In the genomic region with DNA sequence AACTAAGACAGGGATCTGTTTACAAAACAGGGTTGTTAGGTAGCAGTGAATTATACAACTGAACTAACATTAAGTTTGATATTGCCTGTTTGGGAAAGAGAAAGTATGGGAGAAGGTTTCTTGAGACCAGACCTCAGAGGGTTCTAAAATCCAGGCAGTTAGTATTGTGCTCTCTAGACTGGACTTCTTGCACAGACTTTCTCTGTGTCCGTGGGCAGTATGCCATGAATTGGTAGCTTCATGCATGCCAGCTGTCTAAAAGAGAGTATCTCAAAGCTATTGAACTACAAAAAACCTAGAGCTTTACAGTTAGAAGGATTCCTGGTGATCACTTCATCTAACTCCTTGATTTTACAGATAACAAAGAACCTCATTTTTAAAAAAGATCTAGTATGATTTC, we compare ENCODE assay signal across 38 cellular contexts. TPM values are rescaled to one million over a fixed set of nuclear protein-coding genes. Genes with fewer than 3 reads are reported as not detected.
"Had no signal": no experiment of that assay in that cellular context is flagged by ENCODE, and none has a peak within 500 bp of the region (broad histone marks: within the 10 kb centered on the region; RNA-seq: fewer than 3 reads in every experiment).

No MANE protein-coding gene starts in this region.

- H3K36me3 ChIP-seq: adrenal gland, ascending aorta, cardiac muscle cell, gastroesophageal sphincter, heart right ventricle, left lung, neutrophil, suprapubic skin, transverse colon had no signal

- H3K4me3 Mint-ChIP-seq: activated naive CD4-positive, alpha-beta T cell treated with anti-CD3 and anti-CD28 coated beads for 36 hours; activated naive CD8-positive, alpha-beta T cell treated with anti-CD3 and anti-CD28 coated beads for 36 hours; activated T-cell treated with anti-CD3 and anti-CD28 coated beads, Interleukin-2, amount 50 U/mL, for 72 hours; brain; naive B cell; nephron progenitor cell; stimulated activated effector memory CD8-positive, alpha-beta T cell treated with anti-CD3 and anti-CD28 coated beads, Interleukin-12 subunit alpha, Interleukin-12 subunit beta, amount 100 ng/mL, for 72 hours; stimulated activated naive CD8-positive, alpha-beta T cell treated with anti-CD3 and anti-CD28 coated beads, Interleukin-15, amount 100 ng/mL, for 72 hours; T-helper 2 cell treated with Interferon-gamma antibody and Interleukin-4, amounts not matched to agents 5 μg/mL and 100 μg/mL, for 36 hours had no signal

- H3K9me3 ChIP-seq: adrenal gland, ascending aorta, gastroesophageal sphincter, heart right ventricle, left lung, neutrophil, suprapubic skin, transverse colon had no signal

- H3K27me3 ChIP-seq: adrenal gland, ascending aorta, cardiac muscle cell, dorsolateral prefrontal cortex, heart right ventricle, left lung, neutrophil, suprapubic skin, transverse colon had no signal

- H3K4me1 Mint-ChIP-seq: activated naive CD8-positive, alpha-beta T cell treated with anti-CD3 and anti-CD28 coated beads for 36 hours; naive B cell; stimulated activated effector memory CD8-positive, alpha-beta T cell treated with anti-CD3 and anti-CD28 coated beads, Interleukin-12 subunit alpha, Interleukin-12 subunit beta, amount 100 ng/mL, for 72 hours; stimulated activated naive CD8-positive, alpha-beta T cell treated with anti-CD3 and anti-CD28 coated beads, Interleukin-15, amount 100 ng/mL, for 72 hours had no signal

- H3K36me3 Mint-ChIP-seq: activated naive CD8-positive, alpha-beta T cell treated with anti-CD3 and anti-CD28 coated beads for 36 hours; brain; naive B cell; stimulated activated effector memory CD8-positive, alpha-beta T cell treated with anti-CD3 and anti-CD28 coated beads, Interleukin-12 subunit alpha, Interleukin-12 subunit beta, amount 100 ng/mL, for 72 hours had no signal

- DNase-seq: activated CD4-positive, alpha-beta T cell treated with anti-CD3 and anti-CD28 coated beads for 4 hours; activated CD4-positive, alpha-beta T cell treated with anti-CD3 and anti-CD28 coated beads, Interleukin-2, amount 50 U/mL, for 4 hours; activated naive CD4-positive, alpha-beta T cell treated with anti-CD3 and anti-CD28 coated beads for 36 hours; activated naive CD8-positive, alpha-beta T cell treated with anti-CD3 and anti-CD28 coated beads for 36 hours; activated T-cell treated with anti-CD3 and anti-CD28 coated beads for 4 hours; activated T-cell treated with anti-CD3 and anti-CD28 coated beads, Interleukin-2, amount 50 U/mL, for 72 hours; effector memory CD4-positive, alpha-beta T cell; kidney glomerular epithelial cell; left lung; naive B cell; nephron progenitor cell; stimulated activated CD4-positive, alpha-beta T cell treated with anti-CD3 and anti-CD28 coated beads, Interleukin-12 subunit alpha, Interleukin-12 subunit beta, amount 100 ng/mL, for 4 hours; stimulated activated CD4-positive, alpha-beta T cell treated with anti-CD3 and anti-CD28 coated beads, Interleukin-4, amount 100 ng/mL, for 24 hours; stimulated activated naive CD8-positive, alpha-beta T cell treated with anti-CD3 and anti-CD28 coated beads, Interleukin-15, amount 100 ng/mL, for 72 hours; T-helper 1 cell had no signal

- H3K27ac ChIP-seq: adrenal gland, ascending aorta, cardiac muscle cell, coronary artery, dorsolateral prefrontal cortex, gastroesophageal sphincter, heart right ventricle, left lung, neutrophil, skin epidermis, suprapubic skin, transverse colon had no signal

- H3K4me3 ChIP-seq: adrenal gland, ascending aorta, cardiac muscle cell, coronary artery, dorsolateral prefrontal cortex, gastroesophageal sphincter, heart right ventricle, left lung, skin epidermis, suprapubic skin, transverse colon had no signal

- H3K27ac Mint-ChIP-seq: activated naive CD4-positive, alpha-beta T cell treated with anti-CD3 and anti-CD28 coated beads for 36 hours; activated naive CD8-positive, alpha-beta T cell treated with anti-CD3 and anti-CD28 coated beads for 36 hours; activated T-cell treated with anti-CD3 and anti-CD28 coated beads, Interleukin-2, amount 50 U/mL, for 72 hours; nephron progenitor cell; progenitor cell of endocrine pancreas; stimulated activated effector memory CD8-positive, alpha-beta T cell treated with anti-CD3 and anti-CD28 coated beads, Interleukin-12 subunit alpha, Interleukin-12 subunit beta, amount 100 ng/mL, for 72 hours; stimulated activated naive CD8-positive, alpha-beta T cell treated with anti-CD3 and anti-CD28 coated beads, Interleukin-15, amount 100 ng/mL, for 72 hours; T-helper 2 cell treated with Interferon-gamma antibody and Interleukin-4, amounts not matched to agents 5 μg/mL and 100 μg/mL, for 36 hours had no signal

- H3K9me3 Mint-ChIP-seq: activated naive CD4-positive, alpha-beta T cell treated with anti-CD3 and anti-CD28 coated beads for 36 hours; activated naive CD8-positive, alpha-beta T cell treated with anti-CD3 and anti-CD28 coated beads for 36 hours; activated T-cell treated with anti-CD3 and anti-CD28 coated beads, Interleukin-2, amount 50 U/mL, for 72 hours; naive B cell; nephron progenitor cell; stimulated activated effector memory CD8-positive, alpha-beta T cell treated with anti-CD3 and anti-CD28 coated beads, Interleukin-12 subunit alpha, Interleukin-12 subunit beta, amount 100 ng/mL, for 72 hours; stimulated activated naive CD8-positive, alpha-beta T cell treated with anti-CD3 and anti-CD28 coated beads, Interleukin-15, amount 100 ng/mL, for 72 hours; T-helper 2 cell treated with Interferon-gamma antibody and Interleukin-4, amounts not matched to agents 5 μg/mL and 100 μg/mL, for 36 hours had no signal

- ATAC-seq: activated T-cell treated with anti-CD3 and anti-CD28 coated beads, Interleukin-2, amount 50 U/mL, for 72 hours; gastroesophageal sphincter; left lung; stimulated activated effector memory CD8-positive, alpha-beta T cell treated with anti-CD3 and anti-CD28 coated beads, Interleukin-12 subunit alpha, Interleukin-12 subunit beta, amount 100 ng/mL, for 72 hours; stimulated activated naive CD8-positive, alpha-beta T cell treated with anti-CD3 and anti-CD28 coated beads, Interleukin-15, amount 100 ng/mL, for 72 hours had no signal

- H3K27me3 Mint-ChIP-seq: activated naive CD8-positive, alpha-beta T cell treated with anti-CD3 and anti-CD28 coated beads for 36 hours; naive B cell; progenitor cell of endocrine pancreas; stimulated activated naive CD8-positive, alpha-beta T cell treated with anti-CD3 and anti-CD28 coated beads, Interleukin-15, amount 100 ng/mL, for 72 hours had no signal

- H3K4me1 ChIP-seq: adrenal gland, ascending aorta, gastroesophageal sphincter, heart right ventricle, left lung, suprapubic skin had no signal

RNA-seq across cellular contexts. Expression of gene SAMD7, which starts 12.5 kb away (rescaled TPM):
- total RNA-seq: activated naive CD4-positive, alpha-beta T cell treated with anti-CD3 and anti-CD28 coated beads for 36 hours; activated naive CD8-positive, alpha-beta T cell treated with anti-CD3 and anti-CD28 coated beads for 36 hours; activated T-cell treated with anti-CD3 and anti-CD28 coated beads, Interleukin-2, amount 50 U/mL, for 72 hours; adrenal gland; ascending aorta; cardiac muscle cell; cerebellum; epithelial cell of proximal tubule; fibroblast of villous mesenchyme; gastroesophageal sphincter; left lung; lung microvascular endothelial cell; osteocyte; progenitor cell of endocrine pancreas; renal cortical epithelial cell; sciatic nerve; suprapubic skin; transverse colon; urinary bladder had no signal
- polyA plus RNA-seq: adrenal gland, cardiac muscle cell, heart right ventricle, urinary bladder had no signal

RNA-seq across cellular contexts. Expression of gene LRRC31, which starts 54.1 kb away (rescaled TPM):
- total RNA-seq: activated naive CD4-positive, alpha-beta T cell treated with anti-CD3 and anti-CD28 coated beads for 36 hours; activated naive CD8-positive, alpha-beta T cell treated with anti-CD3 and anti-CD28 coated beads for 36 hours; activated T-cell treated with anti-CD3 and anti-CD28 coated beads, Interleukin-2, amount 50 U/mL, for 72 hours; adrenal gland; ascending aorta; cardiac muscle cell; cerebellum; epithelial cell of proximal tubule; fibroblast of villous mesenchyme; heart right ventricle; lung microvascular endothelial cell; osteocyte; sciatic nerve; urinary bladder had no signal
- polyA plus RNA-seq: adrenal gland, cardiac muscle cell, heart right ventricle, urinary bladder had no signal
